Comparison of ENCODE assay signal across 24 cellular contexts in genomic region chr9:36128331-36128730, GRCh38. TPM values are rescaled to one million over a fixed set of nuclear protein-coding genes. Genes with fewer than 3 reads are reported as not detected.
A peak's percentile ranks its signal among the peaks of the same experiment; 100 is the strongest.
DNase-seq lines count a peak whose midpoint lies in the region; ATAC-seq and TF ChIP-seq lines count a peak whose summit lies in the region.
"Had no signal": no experiment of that assay in that cellular context is flagged by ENCODE, and none has a peak within 500 bp of the region (broad histone marks: within the 10 kb centered on the region; RNA-seq: fewer than 3 reads in every experiment).

No MANE protein-coding gene starts in this region.

- TF ChIP-seq EP300 in transverse colon (IDR thresholded peaks at IDR 0.05; ENCODE audit: low read depth): no peak

- H3K27ac Mint-ChIP-seq in activated naive CD8-positive, alpha-beta T cell treated with anti-CD3 and anti-CD28 coated beads, Interleukin-2, amount 10 ng/mL, durations not matched to agents 7 days and 5 days: peak overlapping the region; percentile 60
- H3K27ac Mint-ChIP-seq in activated naive CD8-positive, alpha-beta T cell treated with anti-CD3 and anti-CD28 coated beads for 36 hours: no peak overlapping the region
- peak overlapping the region; percentile 47 for H3K27ac Mint-ChIP-seq in central memory CD8-positive, alpha-beta T cell (ENCODE audit: low read depth)
- no peak overlapping the region for H3K27ac Mint-ChIP-seq in progenitor cell of endocrine pancreas
- H3K27ac Mint-ChIP-seq: activated T-helper 1 cell treated with anti-CD3 and anti-CD28 coated beads, Interleukin-12 subunit alpha, Interleukin-12 subunit beta, Interleukin-2, Interleukin-4 antibody, amounts not matched to agents 30 ng/mL and 10 ng/mL and 1 ng/mL, durations not matched to agents 14 hours and 24 hours and 36 hours; CD8-positive, alpha-beta T cell had no signal

- no peak for TF ChIP-seq POLR2A in NB4 (IDR thresholded peaks at IDR 0.05; ENCODE audit: extremely low read depth, insufficient read length)
- no peak for TF ChIP-seq POLR2A in transverse colon (IDR thresholded peaks at IDR 0.05)

- no peak for ATAC-seq in activated naive CD8-positive, alpha-beta T cell treated with anti-CD3 and anti-CD28 coated beads, Interleukin-2, amount 10 ng/mL, durations not matched to agents 7 days and 5 days (ENCODE audit: low read depth)
- ATAC-seq in central memory CD8-positive, alpha-beta T cell (replicated peaks; ENCODE audit: extremely low read depth, poor library complexity, severe bottlenecking): no peak
- no peak for ATAC-seq in GM21381 (IDR thresholded peaks at IDR 0.05; ENCODE audit: unreplicated experiment)
- ATAC-seq: HCT116, psoas muscle had no signal

- no peak for DNase-seq in activated naive CD8-positive, alpha-beta T cell treated with anti-CD3 and anti-CD28 coated beads, Interleukin-2, amount 10 ng/mL, durations not matched to agents 7 days and 5 days
- DNase-seq in activated naive CD8-positive, alpha-beta T cell treated with anti-CD3 and anti-CD28 coated beads for 36 hours: no peak
- DNase-seq in NB4 (ENCODE audit: low read depth): peak; percentile 75
- DNase-seq in central memory CD8-positive, alpha-beta T cell (ENCODE audit: low spot score in 2 of 2): no peak
- no peak for DNase-seq in transverse colon
- DNase-seq in progenitor cell of endocrine pancreas (ENCODE audit: low spot score, unreplicated experiment): no peak
- no peak for DNase-seq in LoVo (ENCODE audit: low spot score)
- DNase-seq: brain microvascular endothelial cell; CD8-positive, alpha-beta T cell; DMS53; hypothalamus; kidney glomerular epithelial cell; NCI-H1694; NCI-H345; psoas muscle; RPMI8226; stimulated activated CD4-positive, alpha-beta T cell treated with anti-CD3 and anti-CD28 coated beads, Interleukin-4, amount 100 ng/mL, for 24 hours; uterus had no signal

- no peaks in the 10 kb centered on the region for H3K27me3 ChIP-seq in transverse colon
- H3K27me3 ChIP-seq: brain microvascular endothelial cell, uterus had no signal

- H3K4me1 Mint-ChIP-seq in activated naive CD8-positive, alpha-beta T cell treated with anti-CD3 and anti-CD28 coated beads, Interleukin-2, amount 10 ng/mL, durations not matched to agents 7 days and 5 days: peaks cover 19% of the 10 kb centered on the region
- H3K4me1 Mint-ChIP-seq in activated naive CD8-positive, alpha-beta T cell treated with anti-CD3 and anti-CD28 coated beads for 36 hours: peaks cover 24% of the 10 kb centered on the region
- peaks cover 22% of the 10 kb centered on the region for H3K4me1 Mint-ChIP-seq in central memory CD8-positive, alpha-beta T cell
- no peaks in the 10 kb centered on the region for H3K4me1 Mint-ChIP-seq in progenitor cell of endocrine pancreas (ENCODE audit: low read depth)

- POLR2A ChIA-PET in activated naive CD8-positive, alpha-beta T cell treated with anti-CD3 and anti-CD28 coated beads, Interleukin-2, amount 10 ng/mL, durations not matched to agents 7 days and 5 days (lab: Charles Lee): interaction anchor here (0.8 kb wide), 1 partner anchor 12 kb away, joined by 3 read pairs; no protein-coding TSS in a partner anchor

- peak overlapping the region; percentile 65 for H3K4me3 Mint-ChIP-seq in activated naive CD8-positive, alpha-beta T cell treated with anti-CD3 and anti-CD28 coated beads, Interleukin-2, amount 10 ng/mL, durations not matched to agents 7 days and 5 days
- H3K4me3 Mint-ChIP-seq in activated naive CD8-positive, alpha-beta T cell treated with anti-CD3 and anti-CD28 coated beads for 36 hours: no peak overlapping the region
- H3K4me3 Mint-ChIP-seq in central memory CD8-positive, alpha-beta T cell: no peak overlapping the region
- H3K4me3 Mint-ChIP-seq in progenitor cell of endocrine pancreas (ENCODE audit: low read depth): no peak overlapping the region
- H3K4me3 Mint-ChIP-seq: activated T-helper 1 cell treated with anti-CD3 and anti-CD28 coated beads, Interleukin-12 subunit alpha, Interleukin-12 subunit beta, Interleukin-2, Interleukin-4 antibody, amounts not matched to agents 30 ng/mL and 10 ng/mL and 1 ng/mL, durations not matched to agents 14 hours and 24 hours and 36 hours; CD8-positive, alpha-beta T cell had no signal

- H3K36me3 Mint-ChIP-seq in activated naive CD8-positive, alpha-beta T cell treated with anti-CD3 and anti-CD28 coated beads, Interleukin-2, amount 10 ng/mL, durations not matched to agents 7 days and 5 days: no peaks in the 10 kb centered on the region
- no peaks in the 10 kb centered on the region for H3K36me3 Mint-ChIP-seq in activated naive CD8-positive, alpha-beta T cell treated with anti-CD3 and anti-CD28 coated beads for 36 hours
- no peaks in the 10 kb centered on the region for H3K36me3 Mint-ChIP-seq in central memory CD8-positive, alpha-beta T cell (ENCODE audit: insufficient read depth)
- H3K36me3 Mint-ChIP-seq in progenitor cell of endocrine pancreas (ENCODE audit: insufficient read depth): no peaks in the 10 kb centered on the region
- H3K36me3 Mint-ChIP-seq: CD8-positive, alpha-beta T cell had no signal

- in situ Hi-C loops in transverse colon (cut with MboI; ENCODE audit: low pct_ligation_motif_present in 1 of 4, low pct_unique_long_range_greater_than_20kb in 1 of 4, low sequenced_read_pairs in 3 of 4): no loop called here

- intact Hi-C loops in transverse colon (cut with DNase I; ENCODE audit: low total_unique reads): no loop called here

- no peaks in the 10 kb centered on the region for H3K9me3 Mint-ChIP-seq in activated naive CD8-positive, alpha-beta T cell treated with anti-CD3 and anti-CD28 coated beads, Interleukin-2, amount 10 ng/mL, durations not matched to agents 7 days and 5 days
- no peaks in the 10 kb centered on the region for H3K9me3 Mint-ChIP-seq in activated naive CD8-positive, alpha-beta T cell treated with anti-CD3 and anti-CD28 coated beads for 36 hours
- H3K9me3 Mint-ChIP-seq in central memory CD8-positive, alpha-beta T cell: no peaks in the 10 kb centered on the region
- H3K9me3 Mint-ChIP-seq in progenitor cell of endocrine pancreas (ENCODE audit: low read depth): no peaks in the 10 kb centered on the region
- H3K9me3 Mint-ChIP-seq: activated T-helper 1 cell treated with anti-CD3 and anti-CD28 coated beads, Interleukin-12 subunit alpha, Interleukin-12 subunit beta, Interleukin-2, Interleukin-4 antibody, amounts not matched to agents 30 ng/mL and 10 ng/mL and 1 ng/mL, durations not matched to agents 14 hours and 24 hours and 36 hours; CD8-positive, alpha-beta T cell had no signal

- peak overlapping the region in 3 of 4 donors; percentile 75 to 86 (median 81) for H3K27ac ChIP-seq in transverse colon
- H3K27ac ChIP-seq: brain microvascular endothelial cell, coronary artery, psoas muscle, uterus had no signal

- H3K4me1 ChIP-seq in transverse colon: peaks cover 0 to 39% (median 32%) of the 10 kb centered on the region in 4 donors
- H3K4me1 ChIP-seq: psoas muscle, uterus had no signal

- H3K4me3 ChIP-seq in NB4 (ENCODE audit: low read depth, low read length) (peak overlapping the region; percentile 17), transverse colon (no peak overlapping the region)
- H3K4me3 ChIP-seq: coronary artery, psoas muscle, smooth muscle cell, uterus had no signal

- WGBS in transverse colon (ENCODE audit: low coverage in 1 of 2), 2 donors: 50 to 67% methylated on average over 1 to 8 of the region's 8 CpGs

- H3K9me3 ChIP-seq in transverse colon: no peaks in the 10 kb centered on the region
- H3K9me3 ChIP-seq: psoas muscle, uterus had no signal

- peaks cover 8% of the 10 kb centered on the region for H3K27me3 Mint-ChIP-seq in activated naive CD8-positive, alpha-beta T cell treated with anti-CD3 and anti-CD28 coated beads, Interleukin-2, amount 10 ng/mL, durations not matched to agents 7 days and 5 days
- no peaks in the 10 kb centered on the region for H3K27me3 Mint-ChIP-seq in activated naive CD8-positive, alpha-beta T cell treated with anti-CD3 and anti-CD28 coated beads for 36 hours
- no peaks in the 10 kb centered on the region for H3K27me3 Mint-ChIP-seq in central memory CD8-positive, alpha-beta T cell
- peaks cover 15% of the 10 kb centered on the region for H3K27me3 Mint-ChIP-seq in progenitor cell of endocrine pancreas

- TF ChIP-seq CTCF in NB4 (IDR thresholded peaks at IDR 0.05; ENCODE audit: low read depth, low read length) (no peak), transverse colon (IDR thresholded peaks at IDR 0.05) (no peak), progenitor cell of endocrine pancreas (IDR thresholded peaks at IDR 0.05; ENCODE audit: unreplicated experiment) (no peak)

- no peaks in the 10 kb centered on the region for H3K36me3 ChIP-seq in transverse colon
- H3K36me3 ChIP-seq: brain microvascular endothelial cell, uterus had no signal

RNA-seq across cellular contexts. Expression of gene GLIPR2, which starts 8.2 kb away (rescaled TPM):
- 10 to 100 TPM; 56.5 to 58.1 TPM for total RNA-seq in activated naive CD8-positive, alpha-beta T cell treated with anti-CD3 and anti-CD28 coated beads, Interleukin-2, amount 10 ng/mL, durations not matched to agents 7 days and 5 days
- total RNA-seq in activated naive CD8-positive, alpha-beta T cell treated with anti-CD3 and anti-CD28 coated beads for 36 hours: 1 to 10 TPM; 5.3 to 6.6 TPM
- 10 to 100 TPM in 3 of 4 donors, 1 to 10 TPM in 1; 9.7 to 40.4 (median 26.7) TPM for total RNA-seq in transverse colon
- 7.3 TPM in 2 replicates for total RNA-seq in progenitor cell of endocrine pancreas

RNA-seq across cellular contexts. Expression of gene CCIN, which starts 40.9 kb away (rescaled TPM):
- under 1 TPM; 0.14 to 0.26 TPM for total RNA-seq in activated naive CD8-positive, alpha-beta T cell treated with anti-CD3 and anti-CD28 coated beads, Interleukin-2, amount 10 ng/mL, durations not matched to agents 7 days and 5 days
- not detected for total RNA-seq in activated naive CD8-positive, alpha-beta T cell treated with anti-CD3 and anti-CD28 coated beads for 36 hours
- total RNA-seq in transverse colon (not detected), progenitor cell of endocrine pancreas (not detected in 2 replicates)
- total RNA-seq: activated CD8-positive, alpha-beta memory T cell treated with anti-CD3 and anti-CD28 coated beads for 36 hours; activated T-helper 1 cell treated with anti-CD3 and anti-CD28 coated beads, Interleukin-12 subunit alpha, Interleukin-12 subunit beta, Interleukin-2, Interleukin-4 antibody, amounts not matched to agents 30 ng/mL and 10 ng/mL and 1 ng/mL, durations not matched to agents 14 hours and 24 hours and 36 hours; psoas muscle had no signal

Comparison
In these comparisons a context has a peak if more than half of its experiments do, and no peak if none do; other contexts are left out.
1. H3K27ac Mint-ChIP-seq: peak in activated naive CD8-positive, alpha-beta T cell treated with anti-CD3 and anti-CD28 coated beads, Interleukin-2, amount 10 ng/mL, durations not matched to agents 7 days and 5 days (single experiment) and central memory CD8-positive, alpha-beta T cell (single experiment); none in activated naive CD8-positive, alpha-beta T cell treated with anti-CD3 and anti-CD28 coated beads for 36 hours (single experiment) and progenitor cell of endocrine pancreas (single experiment).